ENCODE assay signal across 15 cellular contexts in genomic region chr12:93167331-93167730, GRCh38.
DNase-seq lines count a peak whose midpoint lies in the region; ATAC-seq and TF ChIP-seq lines count a peak whose summit lies in the region.
"Had no signal": no experiment of that assay in that cellular context is flagged by ENCODE, and none has a peak within 500 bp of the region (broad histone marks: within the 10 kb centered on the region; RNA-seq: fewer than 3 reads in every experiment).

No MANE protein-coding gene starts in this region.

- peak; percentile 16 for ATAC-seq in GM21528 (IDR thresholded peaks at IDR 0.05; ENCODE audit: low FRiP score, unreplicated experiment)
- ATAC-seq in naive B cell (ENCODE audit: low read depth in 2 of 2): peak; percentile 16 to 23

- H3K4me3 Mint-ChIP-seq in naive B cell: peak overlapping the region; percentile 60 to 87 (median 76)
- H3K4me3 Mint-ChIP-seq in activated CD4-positive, alpha-beta memory T cell treated with anti-CD3 and anti-CD28 coated beads, Interleukin-2, amount 10 ng/mL, durations not matched to agents 7 days and 5 days: no peak overlapping the region

- H3K27ac Mint-ChIP-seq in naive B cell: peak overlapping the region; percentile 81 to 97 (median 88)
- H3K27ac Mint-ChIP-seq in activated CD4-positive, alpha-beta memory T cell treated with anti-CD3 and anti-CD28 coated beads, Interleukin-2, amount 10 ng/mL, durations not matched to agents 7 days and 5 days: no peak overlapping the region

- H3K4me1 ChIP-seq in OCI-LY1 (ENCODE audit: insufficient read depth, low read length, severe bottlenecking): peaks cover 16% of the 10 kb centered on the region

- H3K27me3 Mint-ChIP-seq in naive B cell: no peaks in the 10 kb centered on the region
- peaks cover 5% of the 10 kb centered on the region for H3K27me3 Mint-ChIP-seq in activated CD4-positive, alpha-beta memory T cell treated with anti-CD3 and anti-CD28 coated beads, Interleukin-2, amount 10 ng/mL, durations not matched to agents 7 days and 5 days

- no peaks in the 10 kb centered on the region for H4K20me1 ChIP-seq in OCI-LY1 (ENCODE audit: insufficient read depth, low read length)

- CTCF ChIA-PET in activated CD4-positive, alpha-beta memory T cell treated with anti-CD3 and anti-CD28 coated beads, Interleukin-2, amount 10 ng/mL, durations not matched to agents 7 days and 5 days (lab: Charles Lee): interaction anchor here (1.5 kb wide), 1 partner anchor 181 kb away, joined by 3 read pairs; no protein-coding TSS in a partner anchor

- H3K4me2 ChIP-seq in OCI-LY1 (ENCODE audit: low read length): peak overlapping the region; percentile 27; the same call in 1 of the 2 replicates

- no peak overlapping the region for H3K9ac ChIP-seq in OCI-LY1 (ENCODE audit: low read length)

- H3K79me2 ChIP-seq in OCI-LY1 (ENCODE audit: insufficient read depth, low read length): no peaks in the 10 kb centered on the region

- peak overlapping the region; percentile 74 for H3K4me3 ChIP-seq in GM12865 (ENCODE audit: low read depth, low read length)
- no peak overlapping the region for H3K4me3 ChIP-seq in OCI-LY1 (ENCODE audit: low read depth, low read length, poor library complexity, severe bottlenecking)

- H3K4me1 Mint-ChIP-seq in naive B cell: peaks cover 51 to 61% (median 58%) of the 10 kb centered on the region in 3 donors
- peaks cover 4% of the 10 kb centered on the region for H3K4me1 Mint-ChIP-seq in activated CD4-positive, alpha-beta memory T cell treated with anti-CD3 and anti-CD28 coated beads, Interleukin-2, amount 10 ng/mL, durations not matched to agents 7 days and 5 days

- H3K36me3 Mint-ChIP-seq in naive B cell: no peaks in the 10 kb centered on the region
- no peaks in the 10 kb centered on the region for H3K36me3 Mint-ChIP-seq in activated CD4-positive, alpha-beta memory T cell treated with anti-CD3 and anti-CD28 coated beads, Interleukin-2, amount 10 ng/mL, durations not matched to agents 7 days and 5 days (ENCODE audit: low read depth)
- H3K36me3 Mint-ChIP-seq: CD4-positive, alpha-beta memory T cell had no signal

- H3K36me3 ChIP-seq in OCI-LY1 (ENCODE audit: insufficient read depth, low read length): no peaks in the 10 kb centered on the region

- no peaks in the 10 kb centered on the region for H3K27me3 ChIP-seq in OCI-LY1 (ENCODE audit: insufficient read depth, low read length)

- DNase-seq in GM12865 (ENCODE audit: low read depth) (no peak), naive B cell (peak; percentile 2), NCI-H2227 (lab: John Stamatoyannopoulos, UW; ENCODE audit: unreplicated experiment) (no peak), H4 (ENCODE audit: low spot score) (no peak), hepatic stellate cell (ENCODE audit: low spot score) (no peak)
- no peak for DNase-seq in activated CD4-positive, alpha-beta memory T cell treated with anti-CD3 and anti-CD28 coated beads, Interleukin-2, amount 10 ng/mL, durations not matched to agents 7 days and 5 days
- DNase-seq: activated CD4-positive, CD25-positive, alpha-beta regulatory T cell treated with anti-CD3 and anti-CD28 coated beads, Interleukin-2, amount 50 U/mL, for 72 hours; NCI-H226; occipital lobe; Right ventricle myocardium superior had no signal

- H3K27ac ChIP-seq in OCI-LY1 (ENCODE audit: low read depth, low read length, poor library complexity, severe bottlenecking): no peak overlapping the region
- H3K27ac ChIP-seq: HL-60 had no signal

- no peak overlapping the region for H2AFZ ChIP-seq in OCI-LY1 (ENCODE audit: low read length)

- H3K9me2 ChIP-seq in OCI-LY1 (ENCODE audit: low read depth, low read length): no peaks in the 10 kb centered on the region

- no peaks in the 10 kb centered on the region for H3F3A ChIP-seq in OCI-LY1 (ENCODE audit: insufficient read depth, low read length)

- POLR2A ChIA-PET in activated CD4-positive, alpha-beta memory T cell treated with anti-CD3 and anti-CD28 coated beads, Interleukin-2, amount 10 ng/mL, durations not matched to agents 7 days and 5 days (lab: Charles Lee): no interaction called here

- no peaks in the 10 kb centered on the region for H3K9me3 ChIP-seq in OCI-LY1 (ENCODE audit: low read length)

- H3K9me3 Mint-ChIP-seq in naive B cell: peaks cover 0 to 1% (median 0%) of the 10 kb centered on the region in 7 donors
- H3K9me3 Mint-ChIP-seq in activated CD4-positive, alpha-beta memory T cell treated with anti-CD3 and anti-CD28 coated beads, Interleukin-2, amount 10 ng/mL, durations not matched to agents 7 days and 5 days: no peaks in the 10 kb centered on the region
- H3K9me3 Mint-ChIP-seq: activated T-helper 2 cell treated with anti-CD3 and anti-CD28 coated beads, Interferon-gamma antibody, Interleukin-2, Interleukin-4, amounts not matched to agents 10 μg/mL and 5 μg/mL and 100 μg/mL, durations not matched to agents 14 hours and 24 hours and 36 hours; CD4-positive, alpha-beta memory T cell had no signal

- TF ChIP-seq CTCF in GM12865 (IDR thresholded peaks at IDR 0.05; ENCODE audit: insufficient read depth, low read depth, low read length, missing control alignments) (no peak), OCI-LY1 (IDR thresholded peaks at IDR 0.05; ENCODE audit: low read length) (no peak)
